3 cellular contexts compared by ENCODE assay signal in the genomic region with DNA sequence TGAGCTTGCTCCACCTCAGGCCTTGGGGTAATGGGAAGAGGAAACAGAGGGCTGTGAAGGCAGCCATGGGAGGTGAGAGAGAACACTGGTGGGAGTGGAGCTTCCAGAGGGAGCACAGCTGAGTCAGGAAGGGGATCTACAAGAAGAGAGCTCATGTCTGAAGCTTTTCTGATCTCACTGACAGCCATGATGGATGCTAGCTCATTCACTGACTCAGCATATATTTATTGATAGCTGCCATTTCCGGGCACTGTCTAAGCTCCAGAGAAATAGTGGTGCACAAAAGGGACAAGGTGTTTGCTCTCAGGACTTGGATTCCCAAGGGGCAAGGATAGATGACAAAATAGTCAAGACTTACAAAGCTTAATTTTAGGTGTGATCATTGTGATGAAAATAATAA.
TF ChIP-seq lines count a peak whose summit lies in the region.

No MANE protein-coding gene starts in this region.

TF ChIP-seq in A549, 52 proteins besides CTCF, POLR2A, EP300 and RAD21:
- peak; percentile 72 for TF ChIP-seq MAFK (IDR thresholded peaks at IDR 0.05; ENCODE audit: partially characterized antibody)
- no peak for TF ChIP-seq CBX8 (IDR thresholded peaks at IDR 0.05)

TF ChIP-seq in IMR-90, 13 proteins besides CTCF, POLR2A, EP300 and RAD21:
- TF ChIP-seq FOS (IDR thresholded peaks at IDR 0.05; ENCODE audit: low read depth, low read length) (no peak), MAFK (IDR thresholded peaks at IDR 0.05; ENCODE audit: low read depth, low read length) (peak; percentile 71)

TF ChIP-seq in K562, 482 proteins besides CTCF, POLR2A, EP300 and RAD21:
- TF ChIP-seq C11orf30 (IDR thresholded peaks at IDR 0.05; ENCODE audit: low read depth) (peak; percentile 85), MEIS2 (IDR thresholded peaks at IDR 0.05; ENCODE audit: partially characterized antibody) (peak; percentile 59), MAFG (tag; conservative IDR thresholded peaks at IDR 0.05) (peak; percentile 91), MAFF (IDR thresholded peaks at IDR 0.05; ENCODE audit: low read length) (peak; percentile 76; the same call in 1 of the 2 replicates), NFE2 (IDR thresholded peaks at IDR 0.05; ENCODE audit: low read depth) (peak; percentile 61), MAFK (IDR thresholded peaks at IDR 0.05; ENCODE audit: low read length) (peak; percentile 71; the same call in 1 of the 2 replicates), ZNF316 (IDR thresholded peaks at IDR 0.05) (peak; percentile 87), FOXJ3 (CRISPR knock-in tag; IDR thresholded peaks at IDR 0.05) (no peak)
- TF ChIP-seq, protein P1, sequence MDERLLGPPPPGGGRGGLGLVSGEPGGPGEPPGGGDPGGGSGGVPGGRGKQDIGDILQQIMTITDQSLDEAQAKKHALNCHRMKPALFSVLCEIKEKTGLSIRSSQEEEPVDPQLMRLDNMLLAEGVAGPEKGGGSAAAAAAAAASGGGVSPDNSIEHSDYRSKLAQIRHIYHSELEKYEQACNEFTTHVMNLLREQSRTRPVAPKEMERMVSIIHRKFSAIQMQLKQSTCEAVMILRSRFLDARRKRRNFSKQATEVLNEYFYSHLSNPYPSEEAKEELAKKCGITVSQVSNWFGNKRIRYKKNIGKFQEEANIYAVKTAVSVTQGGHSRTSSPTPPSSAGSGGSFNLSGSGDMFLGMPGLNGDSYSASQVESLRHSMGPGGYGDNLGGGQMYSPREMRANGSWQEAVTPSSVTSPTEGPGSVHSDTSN (CRISPR knock-in tag; IDR thresholded peaks at IDR 0.05; ENCODE audit: low read depth) = no peak
- TF ChIP-seq, protein P1 (tag; conservative IDR thresholded peaks at IDR 0.05; ENCODE audit: low read depth) = peak; percentile 33; the same call in 1 of the 2 replicates
- TF ChIP-seq, protein P2, sequence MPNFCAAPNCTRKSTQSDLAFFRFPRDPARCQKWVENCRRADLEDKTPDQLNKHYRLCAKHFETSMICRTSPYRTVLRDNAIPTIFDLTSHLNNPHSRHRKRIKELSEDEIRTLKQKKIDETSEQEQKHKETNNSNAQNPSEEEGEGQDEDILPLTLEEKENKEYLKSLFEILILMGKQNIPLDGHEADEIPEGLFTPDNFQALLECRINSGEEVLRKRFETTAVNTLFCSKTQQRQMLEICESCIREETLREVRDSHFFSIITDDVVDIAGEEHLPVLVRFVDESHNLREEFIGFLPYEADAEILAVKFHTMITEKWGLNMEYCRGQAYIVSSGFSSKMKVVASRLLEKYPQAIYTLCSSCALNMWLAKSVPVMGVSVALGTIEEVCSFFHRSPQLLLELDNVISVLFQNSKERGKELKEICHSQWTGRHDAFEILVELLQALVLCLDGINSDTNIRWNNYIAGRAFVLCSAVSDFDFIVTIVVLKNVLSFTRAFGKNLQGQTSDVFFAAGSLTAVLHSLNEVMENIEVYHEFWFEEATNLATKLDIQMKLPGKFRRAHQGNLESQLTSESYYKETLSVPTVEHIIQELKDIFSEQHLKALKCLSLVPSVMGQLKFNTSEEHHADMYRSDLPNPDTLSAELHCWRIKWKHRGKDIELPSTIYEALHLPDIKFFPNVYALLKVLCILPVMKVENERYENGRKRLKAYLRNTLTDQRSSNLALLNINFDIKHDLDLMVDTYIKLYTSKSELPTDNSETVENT (CRISPR knock-in tag; IDR thresholded peaks at IDR 0.05) = no peak
- TF ChIP-seq, protein P3, sequence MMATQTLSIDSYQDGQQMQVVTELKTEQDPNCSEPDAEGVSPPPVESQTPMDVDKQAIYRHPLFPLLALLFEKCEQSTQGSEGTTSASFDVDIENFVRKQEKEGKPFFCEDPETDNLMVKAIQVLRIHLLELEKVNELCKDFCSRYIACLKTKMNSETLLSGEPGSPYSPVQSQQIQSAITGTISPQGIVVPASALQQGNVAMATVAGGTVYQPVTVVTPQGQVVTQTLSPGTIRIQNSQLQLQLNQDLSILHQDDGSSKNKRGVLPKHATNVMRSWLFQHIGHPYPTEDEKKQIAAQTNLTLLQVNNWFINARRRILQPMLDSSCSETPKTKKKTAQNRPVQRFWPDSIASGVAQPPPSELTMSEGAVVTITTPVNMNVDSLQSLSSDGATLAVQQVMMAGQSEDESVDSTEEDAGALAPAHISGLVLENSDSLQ (IDR thresholded peaks at IDR 0.05) = peak; percentile 43; the same call in 1 of the 2 replicates
- TF ChIP-seq, protein P4, sequence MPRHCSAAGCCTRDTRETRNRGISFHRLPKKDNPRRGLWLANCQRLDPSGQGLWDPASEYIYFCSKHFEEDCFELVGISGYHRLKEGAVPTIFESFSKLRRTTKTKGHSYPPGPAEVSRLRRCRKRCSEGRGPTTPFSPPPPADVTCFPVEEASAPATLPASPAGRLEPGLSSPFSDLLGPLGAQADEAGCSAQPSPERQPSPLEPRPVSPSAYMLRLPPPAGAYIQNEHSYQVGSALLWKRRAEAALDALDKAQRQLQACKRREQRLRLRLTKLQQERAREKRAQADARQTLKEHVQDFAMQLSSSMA (CRISPR knock-in tag; IDR thresholded peaks at IDR 0.05) = no peak
